Comparison of ENCODE assay signal across 8 cellular contexts in genomic region chr17:8173871-8174322, GRCh38. TPM values are rescaled to one million over a fixed set of nuclear protein-coding genes. Genes with fewer than 3 reads are reported as not detected.
DNase-seq lines count a peak whose midpoint lies in the region; ATAC-seq and TF ChIP-seq lines count a peak whose summit lies in the region.

No MANE protein-coding gene starts in this region.

- H3K4me3 ChIP-seq in adipocyte (ENCODE audit: low read length): peak overlapping the region; percentile 81
- H3K4me3 ChIP-seq in tibial artery: peak overlapping the region; percentile 42 to 54

- DNase-seq in activated CD8-positive, alpha-beta memory T cell treated with anti-CD3 and anti-CD28 coated beads, Interleukin-2, amount 10 ng/mL, durations not matched to agents 7 days and 5 days: no peak
- DNase-seq in activated CD8-positive, alpha-beta memory T cell treated with anti-CD3 and anti-CD28 coated beads, Interleukin-2, amount 50 U/mL, for 48 hours: no peak
- DNase-seq in adipocyte (ENCODE audit: low read depth) (no peak), left lobe of liver (ENCODE audit: low spot score) (no peak), tibial artery (no peak), SIG-M5 (lab: John Stamatoyannopoulos, UW) (no peak), GF-D8 (lab: John Stamatoyannopoulos, UW) (no peak), COR-L47 (lab: John Stamatoyannopoulos, UW) (no peak)

- no peak for ATAC-seq in activated CD8-positive, alpha-beta memory T cell treated with anti-CD3 and anti-CD28 coated beads, Interleukin-2, amount 10 ng/mL, durations not matched to agents 7 days and 5 days
- peak; percentile 2 for ATAC-seq in left lobe of liver

- H3K27ac Mint-ChIP-seq in activated CD8-positive, alpha-beta memory T cell treated with anti-CD3 and anti-CD28 coated beads, Interleukin-2, amount 10 ng/mL, durations not matched to agents 7 days and 5 days: peak overlapping the region; percentile 99

- H3K9me3 Mint-ChIP-seq in activated CD8-positive, alpha-beta memory T cell treated with anti-CD3 and anti-CD28 coated beads, Interleukin-2, amount 10 ng/mL, durations not matched to agents 7 days and 5 days (ENCODE audit: low read depth): no peaks in the 10 kb centered on the region

- no peaks in the 10 kb centered on the region for H3K27me3 Mint-ChIP-seq in activated CD8-positive, alpha-beta memory T cell treated with anti-CD3 and anti-CD28 coated beads, Interleukin-2, amount 10 ng/mL, durations not matched to agents 7 days and 5 days

- H3K27me3 ChIP-seq in adipocyte (replicated peaks; ENCODE audit: control insufficient read depth, insufficient read depth, low read length) (no peaks in the 10 kb centered on the region), tibial artery (no peaks in the 10 kb centered on the region)

- peaks cover 41% of the 10 kb centered on the region for H3K4me1 Mint-ChIP-seq in activated CD8-positive, alpha-beta memory T cell treated with anti-CD3 and anti-CD28 coated beads, Interleukin-2, amount 10 ng/mL, durations not matched to agents 7 days and 5 days

- H3K9me3 ChIP-seq in adipocyte (ENCODE audit: control insufficient read depth, low read length) (no peaks in the 10 kb centered on the region), tibial artery (no peaks in the 10 kb centered on the region)

- H3K27ac ChIP-seq in tibial artery: peak overlapping the region; percentile 89 to 94

- intact Hi-C loops in tibial artery (cut with DNase I; ENCODE audit: low total_unique reads): no loop called here

- CTCF ChIA-PET in activated CD8-positive, alpha-beta memory T cell treated with anti-CD3 and anti-CD28 coated beads, Interleukin-2, amount 10 ng/mL, durations not matched to agents 7 days and 5 days (lab: Charles Lee): interaction anchor here (0.5 to 3.1 kb wide), 21 partner anchors 10 to 126 kb away, joined by 3 to 17 read pairs (median 4); partner anchors contain the start of genes ALOXE3, AURKB, PER1 and VAMP2

- H3K36me3 ChIP-seq in adipocyte (ENCODE audit: control insufficient read depth, insufficient read depth, low read length, severe bottlenecking): no peaks in the 10 kb centered on the region
- no peaks in the 10 kb centered on the region for H3K36me3 ChIP-seq in tibial artery

- H3K9ac ChIP-seq in adipocyte (ENCODE audit: low read length): peak overlapping the region; percentile 90

- no peaks in the 10 kb centered on the region for H3K36me3 Mint-ChIP-seq in activated CD8-positive, alpha-beta memory T cell treated with anti-CD3 and anti-CD28 coated beads, Interleukin-2, amount 10 ng/mL, durations not matched to agents 7 days and 5 days

- peak overlapping the region; percentile 77 for H3K4me3 Mint-ChIP-seq in activated CD8-positive, alpha-beta memory T cell treated with anti-CD3 and anti-CD28 coated beads, Interleukin-2, amount 10 ng/mL, durations not matched to agents 7 days and 5 days

- no peak for TF ChIP-seq CTCF in tibial artery (IDR thresholded peaks at IDR 0.05)

- H3K4me1 ChIP-seq in adipocyte (ENCODE audit: control insufficient read depth, insufficient read depth, low read length): peaks cover 20% of the 10 kb centered on the region
- peaks cover 0 to 36% (median 23%) of the 10 kb centered on the region in 4 donors for H3K4me1 ChIP-seq in tibial artery

RNA-seq across cellular contexts. Expression of gene TMEM107, which starts 2.3 kb away (rescaled TPM):
- 10 to 100 TPM; 29.9 to 61.0 TPM for total RNA-seq in activated CD8-positive, alpha-beta memory T cell treated with anti-CD3 and anti-CD28 coated beads, Interleukin-2, amount 10 ng/mL, durations not matched to agents 7 days and 5 days
- total RNA-seq in left lobe of liver: 3.6 TPM

RNA-seq across cellular contexts. Expression of gene VAMP2, which starts 11.1 kb away (rescaled TPM):
- 10 to 100 TPM; 47.6 to 68.9 TPM for total RNA-seq in activated CD8-positive, alpha-beta memory T cell treated with anti-CD3 and anti-CD28 coated beads, Interleukin-2, amount 10 ng/mL, durations not matched to agents 7 days and 5 days
- total RNA-seq in left lobe of liver: 18.1 TPM

RNA-seq across cellular contexts. Expression of gene BORCS6, which starts 16.1 kb away (rescaled TPM):
- total RNA-seq in activated CD8-positive, alpha-beta memory T cell treated with anti-CD3 and anti-CD28 coated beads, Interleukin-2, amount 10 ng/mL, durations not matched to agents 7 days and 5 days: 10 to 100 TPM; 14.9 to 16.8 TPM
- 4.5 TPM for total RNA-seq in left lobe of liver

RNA-seq across cellular contexts. Expression of gene PER1, which starts 21.7 kb away (rescaled TPM):
- total RNA-seq in activated CD8-positive, alpha-beta memory T cell treated with anti-CD3 and anti-CD28 coated beads, Interleukin-2, amount 10 ng/mL, durations not matched to agents 7 days and 5 days: 10 to 100 TPM; 47.3 to 56.4 TPM
- total RNA-seq in left lobe of liver: 108 TPM

RNA-seq across cellular contexts. Expression of gene AURKB, which starts 36.5 kb away (rescaled TPM):
- total RNA-seq in activated CD8-positive, alpha-beta memory T cell treated with anti-CD3 and anti-CD28 coated beads, Interleukin-2, amount 10 ng/mL, durations not matched to agents 7 days and 5 days: 100 to 1,000 TPM; 197 to 234 TPM
- total RNA-seq in left lobe of liver: 0.68 TPM
